ENCODE assay signal across 10 cellular contexts in the genomic region with DNA sequence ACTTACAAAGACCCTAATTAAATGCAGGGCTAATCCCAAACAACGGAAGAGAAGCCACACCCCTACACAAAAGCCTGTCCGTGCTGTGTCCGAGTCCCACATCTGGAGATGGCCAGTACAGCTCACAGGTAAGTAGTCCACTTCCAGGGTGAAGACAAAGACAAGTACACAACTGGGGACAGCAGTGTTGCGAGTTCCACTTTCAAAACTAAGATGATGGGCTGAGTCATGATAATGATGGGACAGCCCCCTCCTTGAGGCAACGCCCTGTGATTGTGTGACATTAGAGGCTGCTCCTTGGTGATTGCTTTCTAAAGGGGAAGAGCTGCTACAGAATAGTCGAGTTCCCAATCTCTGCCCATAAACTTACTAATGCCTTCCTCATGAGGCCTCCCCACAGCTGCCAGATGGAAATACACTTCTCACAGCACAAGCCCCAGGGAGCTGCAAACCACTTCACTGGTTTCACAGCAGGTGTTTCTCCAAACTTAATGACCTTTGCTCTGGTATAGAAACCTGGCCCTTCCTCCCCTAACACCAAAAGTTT. TPM values are rescaled to one million over a fixed set of nuclear protein-coding genes. Genes with fewer than 3 reads are reported as not detected.
DNase-seq lines count a peak whose midpoint lies in the region; ATAC-seq lines count a peak whose summit lies in the region.
"Had no signal": no experiment of that assay in that cellular context is flagged by ENCODE, and none has a peak within 500 bp of the region (broad histone marks: within the 10 kb centered on the region; RNA-seq: fewer than 3 reads in every experiment).

No MANE protein-coding gene starts in this region.

- H3K36me3 ChIP-seq in SJCRH30, result no peaks in the 10 kb centered on the region; the same call in none of the 2 replicates

- ATAC-seq in GM19467 (IDR thresholded peaks at IDR 0.05; ENCODE audit: unreplicated experiment), result peak; percentile 63
- ATAC-seq in HG03442 (IDR thresholded peaks at IDR 0.05; ENCODE audit: unreplicated experiment), result peak; percentile 81
- peak; percentile 95 for ATAC-seq in activated T-helper 17 cell treated with anti-CD3 and anti-CD28 coated beads, Interleukin-2, amount 50 U/mL, for 72 hours (replicated peaks)
- ATAC-seq: body of pancreas, HCT116 had no signal

- no peak overlapping the region for H3K4me3 ChIP-seq in SJCRH30
- H3K4me3 ChIP-seq: body of pancreas had no signal

- no peak overlapping the region for H3K27ac ChIP-seq in SJCRH30
- H3K27ac ChIP-seq: body of pancreas had no signal

- no peaks in the 10 kb centered on the region for H3K27me3 ChIP-seq in SJCRH30
- H3K27me3 ChIP-seq: body of pancreas had no signal

- no peaks in the 10 kb centered on the region for H3K9me3 Mint-ChIP-seq in activated T-helper 17 cell treated with anti-CD3 and anti-CD28 coated beads, Interleukin-2, amount 50 U/mL, for 72 hours

- peaks cover 94% of the 10 kb centered on the region for H3K36me3 Mint-ChIP-seq in activated T-helper 17 cell treated with anti-CD3 and anti-CD28 coated beads, Interleukin-2, amount 50 U/mL, for 72 hours (ENCODE audit: low read depth)

- no peaks in the 10 kb centered on the region for H3K9me3 ChIP-seq in SJCRH30 (replicated peaks)
- H3K9me3 ChIP-seq: body of pancreas had no signal

- no peaks in the 10 kb centered on the region for H3K27me3 Mint-ChIP-seq in activated T-helper 17 cell treated with anti-CD3 and anti-CD28 coated beads, Interleukin-2, amount 50 U/mL, for 72 hours

- peak overlapping the region; percentile 86 for H3K4me3 Mint-ChIP-seq in activated T-helper 17 cell treated with anti-CD3 and anti-CD28 coated beads, Interleukin-2, amount 50 U/mL, for 72 hours

- no peaks in the 10 kb centered on the region for H3K4me1 ChIP-seq in SJCRH30
- H3K4me1 ChIP-seq: body of pancreas had no signal

- DNase-seq in ELR (ENCODE audit: low read depth), result peak; percentile 10
- DNase-seq in stimulated activated CD4-positive, alpha-beta T cell treated with anti-CD3 and anti-CD28 coated beads, TNF-alpha, amount 100 ng/mL, for 48 hours (ENCODE audit: low read depth in 3 of 3), result peak in 2 of 3 donors; percentile 36 to 40
- DNase-seq in HPDE6-E6E7 (ENCODE audit: extremely low spot score), result no peak
- DNase-seq in EL, result no peak
- DNase-seq in SJCRH30, result no peak

- peaks cover 48% of the 10 kb centered on the region for H3K4me1 Mint-ChIP-seq in activated T-helper 17 cell treated with anti-CD3 and anti-CD28 coated beads, Interleukin-2, amount 50 U/mL, for 72 hours

- peak overlapping the region; percentile 92 for H3K27ac Mint-ChIP-seq in activated T-helper 17 cell treated with anti-CD3 and anti-CD28 coated beads, Interleukin-2, amount 50 U/mL, for 72 hours

RNA-seq across cellular contexts. Expression of a gene that starts 27.6 kb away (rescaled TPM):
- total RNA-seq in activated T-helper 17 cell treated with anti-CD3 and anti-CD28 coated beads, Interleukin-2, amount 50 U/mL, for 72 hours, result 10 to 100 TPM; 24.6 to 42.0 TPM
- total RNA-seq in SJCRH30 (2014; rRNA removed; shearing (Covaris generic)), result 20.6 and 22.0 TPM in 2 replicates

RNA-seq across cellular contexts. Expression of a gene that starts 56.8 kb away (rescaled TPM):
- 10 to 100 TPM; 26.1 to 29.9 TPM for total RNA-seq in activated T-helper 17 cell treated with anti-CD3 and anti-CD28 coated beads, Interleukin-2, amount 50 U/mL, for 72 hours
- total RNA-seq in SJCRH30 (2014; rRNA removed; shearing (Covaris generic)), result 13.9 and 15.4 TPM in 2 replicates

RNA-seq across cellular contexts. Expression of a gene that starts 58.3 kb away (rescaled TPM):
- total RNA-seq in activated T-helper 17 cell treated with anti-CD3 and anti-CD28 coated beads, Interleukin-2, amount 50 U/mL, for 72 hours, result 10 to 100 TPM; 20.4 to 21.8 TPM
- 4.1 and 4.6 TPM in 2 replicates for total RNA-seq in SJCRH30 (2014; rRNA removed; shearing (Covaris generic))

Comparison
In these comparisons a context has a peak if more than half of its experiments do, and no peak if none do; other contexts are left out.
1. DNase-seq: peak in ELR (single experiment) and stimulated activated CD4-positive, alpha-beta T cell treated with anti-CD3 and anti-CD28 coated beads, TNF-alpha, amount 100 ng/mL, for 48 hours (2 of 3); none in HPDE6-E6E7 (single experiment), EL (single experiment) and SJCRH30 (0 of 2).
2. Peak in every context shown above with its lines, with median percentiles within 50 percentile points of each other: ATAC-seq.